8 cellular contexts compared by ENCODE assay signal in the genomic region with DNA sequence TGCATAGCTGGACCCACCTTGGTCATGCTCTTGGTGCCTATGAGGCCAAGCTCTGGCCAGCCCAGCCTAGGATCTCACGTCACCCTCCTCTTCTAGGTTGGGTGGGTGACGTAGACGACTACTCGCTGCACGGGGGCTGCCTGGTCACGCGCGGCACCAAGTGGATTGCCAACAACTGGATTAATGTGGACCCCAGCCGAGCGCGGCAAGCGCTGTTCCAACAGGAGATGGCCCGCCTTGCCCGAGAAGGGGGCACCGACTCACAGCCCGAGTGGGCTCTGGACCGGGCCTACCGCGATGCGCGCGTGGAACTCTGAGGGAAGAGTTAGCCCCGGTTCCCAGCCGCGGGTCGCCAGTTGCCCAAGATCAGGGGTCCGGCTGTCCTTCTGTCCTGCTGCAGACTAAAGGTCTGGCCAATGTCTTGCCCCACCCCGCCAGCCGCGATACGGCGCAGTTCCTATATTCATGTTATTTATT. TPM values are rescaled to one million over a fixed set of nuclear protein-coding genes. Genes with fewer than 3 reads are reported as not detected.
A peak's percentile ranks its signal among the peaks of the same experiment; 100 is the strongest.
DNase-seq lines count a peak whose midpoint lies in the region; ATAC-seq, FAIRE-seq and TF ChIP-seq lines count a peak whose summit lies in the region.

No MANE protein-coding gene starts in this region.

- DNase-seq in A673 (ENCODE audit: low spot score) = no peak
- no peak for DNase-seq in GM19239 (ENCODE audit: insufficient read length, low spot score)
- no peak for DNase-seq in T-helper 17 cell
- DNase-seq in fibroblast of mammary gland (ENCODE audit: low read depth) = peak; percentile 51
- no peak for DNase-seq in COLO829 (ENCODE audit: low spot score)
- no peak for DNase-seq in NCI-H1048 (lab: John Stamatoyannopoulos, UW)

- H2AFZ ChIP-seq in neural cell (ENCODE audit: low read depth, low read length) = peak overlapping the region; percentile 56

- no peaks in the 10 kb centered on the region for H3K27me3 Mint-ChIP-seq in T-helper 17 cell

- no peaks in the 10 kb centered on the region for H3K27me3 ChIP-seq in A673 (replicated peaks; ENCODE audit: insufficient read depth, low read depth, low read length, poor library complexity)
- H3K27me3 ChIP-seq in neural cell (ENCODE audit: insufficient read depth, low read depth, low read length) = no peaks in the 10 kb centered on the region

- intact Hi-C loops in A673 (cut with micrococcal nuclease; ENCODE audit: unreplicated experiment) = no loop called here

- peak; percentile 49 for FAIRE-seq in GM19239 (lab: Jason Lieb, UNC)

- peaks cover 2% of the 10 kb centered on the region for H3K36me3 Mint-ChIP-seq in T-helper 17 cell (ENCODE audit: low read depth)

- peaks cover 26% of the 10 kb centered on the region for H3K4me1 Mint-ChIP-seq in T-helper 17 cell

- peaks cover 4% of the 10 kb centered on the region for H4K20me1 ChIP-seq in neural cell (ENCODE audit: insufficient read depth)

- no peaks in the 10 kb centered on the region for H3K4me1 ChIP-seq in A673 (ENCODE audit: insufficient read depth, low read length, poor library complexity, severe bottlenecking)

- TF ChIP-seq CTCF in A673 (conservative IDR thresholded peaks at IDR 0.05; ENCODE audit: low read depth, low read length) (no peak), fibroblast of mammary gland (conservative IDR thresholded peaks at IDR 0.05; ENCODE audit: control insufficient read depth, insufficient read depth, low read depth, low read length) (no peak), neural cell (IDR thresholded peaks at IDR 0.05; ENCODE audit: poor library complexity, severe bottlenecking) (no peak)

- no TSS peak for BruUV-seq in A673 (replicated peaks; lab: Mats Ljungman, UMichigan)

- peak overlapping the region; percentile 100 for H3K4me3 Mint-ChIP-seq in T-helper 17 cell

- no peak for ATAC-seq in T-helper 17 cell
- ATAC-seq in GM21360 (IDR thresholded peaks at IDR 0.05; ENCODE audit: unreplicated experiment) = no peak

- POLR2A ChIA-PET in A673 (lab: Charles Lee; ENCODE audit: low non-redundant PET) = interaction anchor here (0.7 to 1.1 kb wide), 2 partner anchors 17 to 19 kb away, joined by 5 to 13 read pairs; a partner anchor contains a TSS

- H3K9me3 ChIP-seq in A673 (ENCODE audit: low read depth, low read length, poor library complexity, severe bottlenecking) (no peaks in the 10 kb centered on the region), T-helper 17 cell (ENCODE audit: control insufficient read depth, low read length, poor library complexity, severe bottlenecking) (no peaks in the 10 kb centered on the region), neural cell (ENCODE audit: low read length) (no peaks in the 10 kb centered on the region)

- H3K27ac ChIP-seq in A673 (ENCODE audit: low read depth, low read length, poor library complexity, severe bottlenecking) = peak overlapping the region; percentile 97
- peak overlapping the region; percentile 69 for H3K27ac ChIP-seq in neural cell (ENCODE audit: low read length)

- H3K79me2 ChIP-seq in neural cell (replicated peaks; ENCODE audit: insufficient read depth, low read length) = peaks cover 32% of the 10 kb centered on the region

- no peak for TF ChIP-seq RAD21 in neural cell (conservative IDR thresholded peaks at IDR 0.05)

- H3F3A ChIP-seq in neural cell (ENCODE audit: insufficient read depth, low read length, poor library complexity, severe bottlenecking) = no peaks in the 10 kb centered on the region

- H3K9me2 ChIP-seq in neural cell (ENCODE audit: insufficient read depth, low read length) = no peaks in the 10 kb centered on the region

- H3K4me3 ChIP-seq in A673 (ENCODE audit: low read depth, low read length, poor library complexity, severe bottlenecking) (peak overlapping the region; percentile 74), fibroblast of mammary gland (ENCODE audit: control insufficient read depth, low read depth, low read length) (peak overlapping the region; percentile 65), neural cell (ENCODE audit: low read length) (peak overlapping the region; percentile 100)

- H3K27ac Mint-ChIP-seq in T-helper 17 cell = peak overlapping the region; percentile 99

- TF ChIP-seq EP300 in neural cell (conservative IDR thresholded peaks at IDR 0.05; ENCODE audit: poor library complexity, severe bottlenecking) = no peak

- peak overlapping the region; percentile 73 for H3K4me2 ChIP-seq in neural cell (ENCODE audit: low read length)

- CTCF ChIA-PET in A673 (lab: Charles Lee) = interaction anchor here (0.5 to 1.9 kb wide), 4 partner anchors 14 to 464 kb away, joined by 4 to 14 read pairs (median 4); a partner anchor contains a TSS

- peak overlapping the region; percentile 100 for H3K9ac ChIP-seq in neural cell (ENCODE audit: low read length)

- H3K36me3 ChIP-seq in A673 (ENCODE audit: insufficient read depth, low read length, poor library complexity, severe bottlenecking) (no peaks in the 10 kb centered on the region), neural cell (ENCODE audit: insufficient read depth, low read length) (no peaks in the 10 kb centered on the region)

TF ChIP-seq in neural cell, 6 proteins besides CTCF, POLR2A, EP300 and RAD21:
- no peak for TF ChIP-seq EZH2 (IDR thresholded peaks at IDR 0.05; ENCODE audit: borderline replicate concordance, insufficient read depth, low read length, poor library complexity, severe bottlenecking)
- no peak for TF ChIP-seq TAF1 (IDR thresholded peaks at IDR 0.05; ENCODE audit: low read depth)
- no peak for TF ChIP-seq SMC3 (conservative IDR thresholded peaks at IDR 0.05; ENCODE audit: poor library complexity)
- no peak for TF ChIP-seq MXI1 (conservative IDR thresholded peaks at IDR 0.05; ENCODE audit: poor library complexity, severe bottlenecking)
- TF ChIP-seq, protein P1, sequence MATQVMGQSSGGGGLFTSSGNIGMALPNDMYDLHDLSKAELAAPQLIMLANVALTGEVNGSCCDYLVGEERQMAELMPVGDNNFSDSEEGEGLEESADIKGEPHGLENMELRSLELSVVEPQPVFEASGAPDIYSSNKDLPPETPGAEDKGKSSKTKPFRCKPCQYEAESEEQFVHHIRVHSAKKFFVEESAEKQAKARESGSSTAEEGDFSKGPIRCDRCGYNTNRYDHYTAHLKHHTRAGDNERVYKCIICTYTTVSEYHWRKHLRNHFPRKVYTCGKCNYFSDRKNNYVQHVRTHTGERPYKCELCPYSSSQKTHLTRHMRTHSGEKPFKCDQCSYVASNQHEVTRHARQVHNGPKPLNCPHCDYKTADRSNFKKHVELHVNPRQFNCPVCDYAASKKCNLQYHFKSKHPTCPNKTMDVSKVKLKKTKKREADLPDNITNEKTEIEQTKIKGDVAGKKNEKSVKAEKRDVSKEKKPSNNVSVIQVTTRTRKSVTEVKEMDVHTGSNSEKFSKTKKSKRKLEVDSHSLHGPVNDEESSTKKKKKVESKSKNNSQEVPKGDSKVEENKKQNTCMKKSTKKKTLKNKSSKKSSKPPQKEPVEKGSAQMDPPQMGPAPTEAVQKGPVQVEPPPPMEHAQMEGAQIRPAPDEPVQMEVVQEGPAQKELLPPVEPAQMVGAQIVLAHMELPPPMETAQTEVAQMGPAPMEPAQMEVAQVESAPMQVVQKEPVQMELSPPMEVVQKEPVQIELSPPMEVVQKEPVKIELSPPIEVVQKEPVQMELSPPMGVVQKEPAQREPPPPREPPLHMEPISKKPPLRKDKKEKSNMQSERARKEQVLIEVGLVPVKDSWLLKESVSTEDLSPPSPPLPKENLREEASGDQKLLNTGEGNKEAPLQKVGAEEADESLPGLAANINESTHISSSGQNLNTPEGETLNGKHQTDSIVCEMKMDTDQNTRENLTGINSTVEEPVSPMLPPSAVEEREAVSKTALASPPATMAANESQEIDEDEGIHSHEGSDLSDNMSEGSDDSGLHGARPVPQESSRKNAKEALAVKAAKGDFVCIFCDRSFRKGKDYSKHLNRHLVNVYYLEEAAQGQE (IDR thresholded peaks at IDR 0.05; ENCODE audit: borderline replicate concordance) = no peak
- no peak for TF ChIP-seq POLR2AphosphoS5 (IDR thresholded peaks at IDR 0.05)

RNA-seq across cellular contexts. Expression of a gene that starts 0.6 kb away (rescaled TPM):
- total RNA-seq in A673 (2021) (88.5 and 93.7 TPM in 2 replicates), T-helper 17 cell (100 to 1,000 TPM; 181 to 202 TPM)
- 315 and 326 TPM in 2 replicates for polyA plus RNA-seq in neural cell
- 162 TPM in 2 replicates for polyA minus RNA-seq in neural cell

RNA-seq across cellular contexts. Expression of a gene that starts 11.8 kb away (rescaled TPM):
- total RNA-seq in A673 (2021) (13.2 and 15.8 TPM in 2 replicates), T-helper 17 cell (10 to 100 TPM; 21.2 to 27.4 TPM)
- 121 and 145 TPM in 2 replicates for polyA plus RNA-seq in neural cell
- polyA minus RNA-seq in neural cell = 31.6 and 32.4 TPM in 2 replicates

RNA-seq across cellular contexts. Expression of a gene that starts 15.3 kb away (rescaled TPM):
- total RNA-seq in A673 (2021) = 36.6 and 39.1 TPM in 2 replicates
- 10 to 100 TPM; 61.3 to 62.9 TPM for total RNA-seq in T-helper 17 cell
- 36.2 and 49.0 TPM in 2 replicates for polyA plus RNA-seq in neural cell
- 31.0 and 41.6 TPM in 2 replicates for polyA minus RNA-seq in neural cell

RNA-seq across cellular contexts. Expression of a gene that starts 16.6 kb away (rescaled TPM):
- total RNA-seq in A673 (2021) (13.3 and 14.9 TPM in 2 replicates), T-helper 17 cell (10 to 100 TPM; 37.8 to 43.2 TPM)
- 97.3 and 111 TPM in 2 replicates for polyA plus RNA-seq in neural cell
- polyA minus RNA-seq in neural cell = 49.3 and 58.4 TPM in 2 replicates

RNA-seq across cellular contexts. Expression of a gene that starts 22.6 kb away (rescaled TPM):
- 190 and 196 TPM in 2 replicates for total RNA-seq in A673 (2021)
- total RNA-seq in T-helper 17 cell = 100 to 1,000 TPM in 1 of 2 donors, 10 to 100 TPM in 1; 96.8 to 108 TPM
- polyA plus RNA-seq in neural cell = 137 and 148 TPM in 2 replicates
- 79.9 and 80.3 TPM in 2 replicates for polyA minus RNA-seq in neural cell
